In the genomic region with DNA sequence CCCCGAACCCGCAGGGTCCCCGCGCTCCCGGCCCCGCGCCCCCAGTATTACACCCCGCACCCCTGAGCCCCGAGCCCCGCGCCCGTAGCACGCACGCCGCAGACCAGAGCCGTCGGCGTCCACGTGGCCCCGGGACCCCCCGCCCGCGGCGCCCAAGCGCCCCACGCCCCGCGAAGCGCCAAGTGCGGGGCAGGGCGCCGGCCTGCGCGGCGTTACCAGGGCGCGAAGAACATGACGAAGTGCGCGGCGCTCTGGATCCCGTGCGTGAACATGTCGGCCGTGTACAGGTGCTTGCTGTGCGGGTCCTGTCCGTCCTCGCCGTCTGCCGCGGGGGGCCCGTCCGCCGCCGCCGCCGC, we compare ENCODE assay signal across 8 cellular contexts. TPM values are rescaled to one million over a fixed set of nuclear protein-coding genes. Genes with fewer than 3 reads are reported as not detected.
DNase-seq lines count a peak whose midpoint lies in the region; ATAC-seq and TF ChIP-seq lines count a peak whose summit lies in the region.

No MANE protein-coding gene starts in this region.

- H2AFZ ChIP-seq in HCT116 (ENCODE audit: low read depth, low read length, poor library complexity, severe bottlenecking) (no peak overlapping the region), SU-DHL-6 (ENCODE audit: low read depth, low read length, severe bottlenecking) (no peak overlapping the region)

- H3K4me1 ChIP-seq in HCT116 (ENCODE audit: control insufficient read depth in 1 of 2, insufficient read depth in 2 of 2, low read length in 2 of 2) (peaks cover 5 to 24% of the 10 kb centered on the region in 2 experiments), iPS-18a (ENCODE audit: control insufficient read depth, low read depth, low read length) (no peaks in the 10 kb centered on the region), thymus (ENCODE audit: control insufficient read depth, insufficient read depth, low read length) (no peaks in the 10 kb centered on the region)

- H3K4me2 ChIP-seq in HCT116 (ENCODE audit: low read length) (peak overlapping the region; percentile 91), SU-DHL-6 (ENCODE audit: low read depth, low read length, poor library complexity, severe bottlenecking) (peak overlapping the region; percentile 84)

- H3K9me3 ChIP-seq in HCT116 (ENCODE audit: control insufficient read depth in 1 of 2, insufficient read depth in 1 of 2, low read depth in 1 of 2, low read length in 2 of 2) (no peaks in the 10 kb centered on the region), SU-DHL-6 (ENCODE audit: insufficient read depth, low read length) (no peaks in the 10 kb centered on the region), iPS-18a (ENCODE audit: control insufficient read depth, low read depth, low read length) (no peaks in the 10 kb centered on the region), thymus (ENCODE audit: control insufficient read depth) (no peaks in the 10 kb centered on the region)

- H3K79me2 ChIP-seq in HCT116 (ENCODE audit: insufficient read depth, low read length) (peaks cover 47% of the 10 kb centered on the region), SU-DHL-6 (ENCODE audit: insufficient read depth, low read length) (peaks cover 48% of the 10 kb centered on the region)

- CTCF ChIA-PET in HCT116 (lab: Charles Lee): interaction anchor here (0.6 kb wide), 1 partner anchor 96 kb away, joined by 3 read pairs; no protein-coding TSS in a partner anchor

- H4K20me1 ChIP-seq in HCT116 (ENCODE audit: insufficient read depth) (peaks cover 6% of the 10 kb centered on the region; the same call in 1 of the 2 replicates), SU-DHL-6 (ENCODE audit: low read depth, low read length) (no peaks in the 10 kb centered on the region)

- H3K27me3 ChIP-seq in HCT116 (ENCODE audit: insufficient read depth, low read length) (peaks cover 26% of the 10 kb centered on the region; the same call in 1 of the 2 replicates), SU-DHL-6 (ENCODE audit: low read length) (no peaks in the 10 kb centered on the region), iPS-18a (ENCODE audit: control insufficient read depth, insufficient read depth, low read length) (peaks cover 16% of the 10 kb centered on the region), thymus (ENCODE audit: control insufficient read depth, insufficient read depth) (peaks cover 2% of the 10 kb centered on the region)

- H3K4me3 ChIP-seq in HCT116 (replicated peaks in 1 of 2; ENCODE audit: low read depth in 1 of 2, low read length in 2 of 2): peak overlapping the region; percentile 79 to 94
- H3K4me3 ChIP-seq in SU-DHL-6 (ENCODE audit: insufficient read depth, low read length, poor library complexity, severe bottlenecking): peak overlapping the region; percentile 81
- peak overlapping the region; percentile 41 for H3K4me3 ChIP-seq in iPS-18a (ENCODE audit: low read length)
- H3K4me3 ChIP-seq in thymus (ENCODE audit: low read length): peak overlapping the region; percentile 75

- H3K9ac ChIP-seq in HCT116 (ENCODE audit: low read length) (peak overlapping the region; percentile 92), SU-DHL-6 (ENCODE audit: low read length) (peak overlapping the region; percentile 81), iPS-18a (ENCODE audit: low read length) (no peak overlapping the region)

- ATAC-seq in GM18502 (IDR thresholded peaks at IDR 0.05; ENCODE audit: poor library complexity, unreplicated experiment): peak; percentile 25
- ATAC-seq in HCT116: peak; percentile 58
- no peak for ATAC-seq in HG03108 (IDR thresholded peaks at IDR 0.05; ENCODE audit: unreplicated experiment)

- no peak for TF ChIP-seq POLR2A in HCT116 (IDR thresholded peaks at IDR 0.05; ENCODE audit: borderline replicate concordance, extremely low read depth, insufficient read depth, insufficient read length)

- no peak for DNase-seq in HCT116 (ENCODE audit: low read depth, low spot score)
- DNase-seq in stimulated activated naive CD4-positive, alpha-beta T cell treated with Interleukin-2 at 50 U/mL for 16 hours (lab: John Stamatoyannopoulos, UW): no peak
- DNase-seq in stimulated activated CD4-positive, alpha-beta T cell treated with anti-CD3 and anti-CD28 coated beads, Interleukin-4, amount 100 ng/mL, for 1 hour: no peak

- under 1% methylated on average over 57 of the region's 57 CpGs for WGBS in thymus

- H3K36me3 ChIP-seq in HCT116 (ENCODE audit: control insufficient read depth in 1 of 2, insufficient read depth in 2 of 2, low read length in 2 of 2) (peaks cover 0 to 5% of the 10 kb centered on the region in 2 experiments; a peak in 1 of 4 replicates), SU-DHL-6 (ENCODE audit: low read length) (no peaks in the 10 kb centered on the region), iPS-18a (ENCODE audit: control insufficient read depth, low read depth, low read length) (no peaks in the 10 kb centered on the region), thymus (ENCODE audit: control insufficient read depth, insufficient read depth) (no peaks in the 10 kb centered on the region)

- H3K27ac ChIP-seq in HCT116 (ENCODE audit: low read depth, low read length) (peak overlapping the region; percentile 87), SU-DHL-6 (ENCODE audit: low read depth, low read length) (no peak overlapping the region), iPS-18a (ENCODE audit: low read length) (no peak overlapping the region), thymus (ENCODE audit: low read depth) (no peak overlapping the region)

- BruUV-seq in HCT116 (replicated peaks; lab: Mats Ljungman, UMichigan): no TSS peak

- POLR2A ChIA-PET in HCT116 (lab: Charles Lee): no interaction called here

- TF ChIP-seq CTCF in HCT116 (IDR thresholded peaks at IDR 0.05 in 2 of 3, conservative IDR thresholded peaks at IDR 0.05 in 1 of 3; ENCODE audit: borderline replicate concordance in 1 of 3, insufficient read depth in 1 of 3, low read depth in 2 of 3, low read length in 2 of 3) (no peak), SU-DHL-6 (IDR thresholded peaks at IDR 0.05; ENCODE audit: insufficient read depth, low read length, poor library complexity, severe bottlenecking) (no peak)

- H3K9me2 ChIP-seq in HCT116 (ENCODE audit: insufficient read depth) (no peaks in the 10 kb centered on the region), SU-DHL-6 (replicated peaks; ENCODE audit: insufficient read depth, low read length) (no peaks in the 10 kb centered on the region)

- RAD21 ChIA-PET in HCT116 (lab: Charles Lee; ENCODE audit: low non-redundant PET in 1 of 2, low total read pairs in 2 of 2, uncharacterized antibody in 2 of 2, unreplicated experiment in 2 of 2): no interaction called here

- intact Hi-C loops in HCT116 (cut with micrococcal nuclease): loop anchor here (10.0 kb wide), 1 partner anchor 185 kb away; a partner anchor contains a TSS

- peaks cover 11% of the 10 kb centered on the region; the same call in 1 of the 2 replicates for H3F3A ChIP-seq in SU-DHL-6 (ENCODE audit: insufficient read depth)

- TF ChIP-seq RAD21 in HCT116 (IDR thresholded peaks at IDR 0.05; ENCODE audit: low read depth): no peak

TF ChIP-seq in HCT116, 20 proteins besides CTCF, POLR2A, EP300 and RAD21 (continues in another document):
- TF ChIP-seq, protein P1, sequence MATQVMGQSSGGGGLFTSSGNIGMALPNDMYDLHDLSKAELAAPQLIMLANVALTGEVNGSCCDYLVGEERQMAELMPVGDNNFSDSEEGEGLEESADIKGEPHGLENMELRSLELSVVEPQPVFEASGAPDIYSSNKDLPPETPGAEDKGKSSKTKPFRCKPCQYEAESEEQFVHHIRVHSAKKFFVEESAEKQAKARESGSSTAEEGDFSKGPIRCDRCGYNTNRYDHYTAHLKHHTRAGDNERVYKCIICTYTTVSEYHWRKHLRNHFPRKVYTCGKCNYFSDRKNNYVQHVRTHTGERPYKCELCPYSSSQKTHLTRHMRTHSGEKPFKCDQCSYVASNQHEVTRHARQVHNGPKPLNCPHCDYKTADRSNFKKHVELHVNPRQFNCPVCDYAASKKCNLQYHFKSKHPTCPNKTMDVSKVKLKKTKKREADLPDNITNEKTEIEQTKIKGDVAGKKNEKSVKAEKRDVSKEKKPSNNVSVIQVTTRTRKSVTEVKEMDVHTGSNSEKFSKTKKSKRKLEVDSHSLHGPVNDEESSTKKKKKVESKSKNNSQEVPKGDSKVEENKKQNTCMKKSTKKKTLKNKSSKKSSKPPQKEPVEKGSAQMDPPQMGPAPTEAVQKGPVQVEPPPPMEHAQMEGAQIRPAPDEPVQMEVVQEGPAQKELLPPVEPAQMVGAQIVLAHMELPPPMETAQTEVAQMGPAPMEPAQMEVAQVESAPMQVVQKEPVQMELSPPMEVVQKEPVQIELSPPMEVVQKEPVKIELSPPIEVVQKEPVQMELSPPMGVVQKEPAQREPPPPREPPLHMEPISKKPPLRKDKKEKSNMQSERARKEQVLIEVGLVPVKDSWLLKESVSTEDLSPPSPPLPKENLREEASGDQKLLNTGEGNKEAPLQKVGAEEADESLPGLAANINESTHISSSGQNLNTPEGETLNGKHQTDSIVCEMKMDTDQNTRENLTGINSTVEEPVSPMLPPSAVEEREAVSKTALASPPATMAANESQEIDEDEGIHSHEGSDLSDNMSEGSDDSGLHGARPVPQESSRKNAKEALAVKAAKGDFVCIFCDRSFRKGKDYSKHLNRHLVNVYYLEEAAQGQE (IDR thresholded peaks at IDR 0.05; ENCODE audit: low read depth): no peak
- TF ChIP-seq CBX3 (IDR thresholded peaks at IDR 0.05; ENCODE audit: low read depth) (no peak), FOSL1 (IDR thresholded peaks at IDR 0.05; ENCODE audit: low read depth) (no peak), ELF1 (IDR thresholded peaks at IDR 0.05; ENCODE audit: borderline replicate concordance, low read depth) (no peak), ZNF274 (IDR thresholded peaks at IDR 0.05; ENCODE audit: low read depth, low read length) (no peak), SRF (IDR thresholded peaks at IDR 0.05; ENCODE audit: low read depth) (no peak)
- TF ChIP-seq, protein P2, sequence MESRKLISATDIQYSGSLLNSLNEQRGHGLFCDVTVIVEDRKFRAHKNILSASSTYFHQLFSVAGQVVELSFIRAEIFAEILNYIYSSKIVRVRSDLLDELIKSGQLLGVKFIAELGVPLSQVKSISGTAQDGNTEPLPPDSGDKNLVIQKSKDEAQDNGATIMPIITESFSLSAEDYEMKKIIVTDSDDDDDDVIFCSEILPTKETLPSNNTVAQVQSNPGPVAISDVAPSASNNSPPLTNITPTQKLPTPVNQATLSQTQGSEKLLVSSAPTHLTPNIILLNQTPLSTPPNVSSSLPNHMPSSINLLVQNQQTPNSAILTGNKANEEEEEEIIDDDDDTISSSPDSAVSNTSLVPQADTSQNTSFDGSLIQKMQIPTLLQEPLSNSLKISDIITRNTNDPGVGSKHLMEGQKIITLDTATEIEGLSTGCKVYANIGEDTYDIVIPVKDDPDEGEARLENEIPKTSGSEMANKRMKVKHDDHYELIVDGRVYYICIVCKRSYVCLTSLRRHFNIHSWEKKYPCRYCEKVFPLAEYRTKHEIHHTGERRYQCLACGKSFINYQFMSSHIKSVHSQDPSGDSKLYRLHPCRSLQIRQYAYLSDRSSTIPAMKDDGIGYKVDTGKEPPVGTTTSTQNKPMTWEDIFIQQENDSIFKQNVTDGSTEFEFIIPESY (IDR thresholded peaks at IDR 0.05; ENCODE audit: extremely low read depth, insufficient replicate concordance, low read length): no peak

RNA-seq across cellular contexts. Expression of a gene that starts 0.3 kb away (rescaled TPM):
- total RNA-seq in HCT116 (2021; ENCODE audit: unreplicated experiment): 162 TPM
- 168 and 170 TPM in 2 replicates for polyA plus RNA-seq in HCT116 (2012)
- polyA plus RNA-seq in thymus: 25.3 TPM
